Comparison of ENCODE assay signal across 16 cellular contexts in the genomic region with DNA sequence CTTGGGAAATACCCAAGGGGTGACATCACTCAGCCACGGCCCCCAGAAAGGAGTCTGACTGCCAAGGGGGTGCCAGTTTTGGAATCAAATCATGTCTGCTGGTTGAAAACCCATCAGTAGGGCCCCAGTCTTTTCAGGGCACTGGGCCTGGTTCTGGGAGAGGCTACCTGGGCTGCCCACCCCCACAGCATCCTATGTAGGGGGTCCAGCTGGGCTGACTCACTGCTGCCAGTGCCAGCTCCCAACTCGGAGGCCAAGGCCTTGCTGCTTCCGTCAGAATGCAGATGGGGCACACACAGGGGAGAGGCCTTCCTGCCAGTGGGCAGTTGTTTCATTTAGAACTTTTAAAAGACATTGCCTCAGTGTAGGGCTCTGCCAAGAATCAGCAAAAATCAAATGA. TPM values are rescaled to one million over a fixed set of nuclear protein-coding genes. Genes with fewer than 3 reads are reported as not detected.
"Had no signal": no experiment of that assay in that cellular context is flagged by ENCODE, and none has a peak within 500 bp of the region (broad histone marks: within the 10 kb centered on the region; RNA-seq: fewer than 3 reads in every experiment).

No MANE protein-coding gene starts in this region.

- H3K27me3 ChIP-seq: hepatocyte, thyroid gland had no signal

- H3K4me2 ChIP-seq: hepatocyte, smooth muscle cell had no signal

- H3K27ac ChIP-seq: hepatocyte, thyroid gland had no signal

- H3K36me3 ChIP-seq: thyroid gland had no signal

- H3K4me3 ChIP-seq: hepatocyte, smooth muscle cell, thyroid gland had no signal

- H3K79me2 ChIP-seq: hepatocyte had no signal

- ATAC-seq: activated CD4-positive, CD25-positive, alpha-beta regulatory T cell treated with anti-CD3 and anti-CD28 coated beads, Interleukin-2, amount 50 U/mL, for 24 hours; activated naive CD4-positive, alpha-beta T cell treated with anti-CD3 and anti-CD28 coated beads, Interleukin-2, amount 50 U/mL, for 72 hours; right cardiac atrium; stimulated activated effector memory CD8-positive, alpha-beta T cell treated with anti-CD3 and anti-CD28 coated beads, Interleukin-12 subunit alpha, Interleukin-12 subunit beta, amount 100 ng/mL, for 72 hours had no signal

- H2AFZ ChIP-seq: hepatocyte had no signal

- DNase-seq: activated effector memory CD4-positive, alpha-beta T cell treated with anti-CD3 and anti-CD28 coated beads, Interleukin-2, amount 50 U/mL, for 16 hours; activated T-cell treated with anti-CD3 and anti-CD28 coated beads, Interleukin-2, amount 50 U/mL, for 1 hour; kidney glomerular epithelial cell; naive B cell; right cardiac atrium; thyroid gland had no signal

- H3K4me1 ChIP-seq: thyroid gland had no signal

- H3K9me3 ChIP-seq: thyroid gland had no signal

RNA-seq across cellular contexts. Expression of a gene that starts 39.5 kb away (rescaled TPM):
- total RNA-seq: activated naive CD4-positive, alpha-beta T cell treated with anti-CD3 and anti-CD28 coated beads, Interleukin-2, amount 50 U/mL, for 72 hours; bronchial epithelial cell; liver; mesothelial cell of epicardium; posterior vena cava; smooth muscle cell; T-helper 2 cell treated with Interferon-gamma antibody and Interleukin-4, amounts not matched to agents 100 ng/mL and 5 ng/mL, for 36 hours had no signal
- polyA plus RNA-seq: hepatocyte, smooth muscle cell had no signal

RNA-seq across cellular contexts. Expression of a gene that starts 59.7 kb away (rescaled TPM):
- total RNA-seq: activated naive CD4-positive, alpha-beta T cell treated with anti-CD3 and anti-CD28 coated beads, Interleukin-2, amount 50 U/mL, for 72 hours; T-helper 2 cell treated with Interferon-gamma antibody and Interleukin-4, amounts not matched to agents 100 ng/mL and 5 ng/mL, for 36 hours had no signal
